ENCODE assay signal across 8 cellular contexts in the genomic region with DNA sequence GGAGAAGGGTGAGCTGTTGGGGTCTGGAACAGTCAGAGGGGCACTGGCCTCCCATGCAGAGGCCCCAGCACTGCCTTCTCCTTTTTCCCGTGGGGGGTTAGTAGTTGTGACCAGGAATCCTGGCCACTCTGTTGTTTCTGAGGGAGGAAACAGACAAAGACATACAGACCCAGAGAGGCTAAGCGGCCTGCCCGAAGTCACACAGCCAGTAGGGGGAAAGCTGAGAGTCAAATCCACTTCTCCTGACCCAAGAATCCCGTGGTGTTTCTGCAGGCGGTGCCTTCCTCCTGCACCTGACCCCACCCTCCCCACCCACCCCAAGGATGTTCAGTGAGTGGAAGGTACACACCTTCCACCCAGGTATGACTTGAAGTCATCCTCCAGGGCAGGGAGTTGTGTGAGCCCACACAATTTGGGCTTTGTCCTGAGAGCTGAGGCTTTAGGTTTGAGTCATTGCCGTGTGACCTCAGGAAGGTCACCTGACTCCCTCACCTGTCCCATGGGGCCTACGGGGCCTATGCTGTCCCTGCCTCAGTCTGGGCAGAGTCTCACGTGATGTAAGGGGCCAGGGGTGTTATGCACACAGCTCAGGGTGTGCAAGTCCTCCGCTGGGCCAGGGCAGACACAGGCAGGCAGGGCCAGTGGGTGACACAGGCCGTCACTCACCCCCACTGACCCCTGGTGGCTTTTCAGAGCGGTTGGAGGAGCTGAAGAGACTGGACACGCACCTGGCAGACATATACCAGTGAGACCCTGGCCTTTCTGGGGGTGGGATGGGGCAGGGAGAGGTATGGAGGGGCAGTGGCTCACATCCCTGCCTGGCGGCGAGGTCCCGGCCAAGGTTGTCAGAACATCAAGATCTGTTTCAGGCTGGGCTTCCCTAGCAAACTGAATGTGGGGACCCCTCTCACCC. TPM values are rescaled to one million over a fixed set of nuclear protein-coding genes. Genes with fewer than 3 reads are reported as not detected.
DNase-seq lines count a peak whose midpoint lies in the region; ATAC-seq lines count a peak whose summit lies in the region.

No MANE protein-coding gene starts in this region.

- H3K9me3 ChIP-seq in GM23248 (ENCODE audit: low read depth), result no peaks in the 10 kb centered on the region

- H3K4me3 ChIP-seq in GM23248, result no peak overlapping the region

- WGBS in GM23248 (ENCODE audit: low coverage in 1 of 2, low lambda C conversion rate in 2 of 2, missing lambda C conversion rate in 2 of 2), 2 experiments, result 78 to 79% methylated on average over 10 to 15 of the region's 15 CpGs

- no peaks in the 10 kb centered on the region for H3K9me2 ChIP-seq in GM23248 (ENCODE audit: insufficient read depth)

- ATAC-seq in GM18499 (IDR thresholded peaks at IDR 0.05; ENCODE audit: insufficient read depth, unreplicated experiment) (peak; percentile 50), left colon (peak; percentile 11), HG02588 (IDR thresholded peaks at IDR 0.05; ENCODE audit: unreplicated experiment) (no peak)

- H2AFZ ChIP-seq in GM23248, result peak overlapping the region; percentile 84; the same call in 1 of the 2 replicates

- H4K20me1 ChIP-seq in GM23248 (ENCODE audit: insufficient read depth), result no peaks in the 10 kb centered on the region

- H3K36me3 ChIP-seq in GM23248 (ENCODE audit: low read depth), result no peaks in the 10 kb centered on the region

- no peak overlapping the region for H3K27ac ChIP-seq in GM23248

- in situ Hi-C loops in GM23248 (cut with MboI), result no loop called here

- H3K4me2 ChIP-seq in GM23248 (ENCODE audit: unreplicated experiment), result no peak overlapping the region

- no peaks in the 10 kb centered on the region for H3K27me3 ChIP-seq in GM23248 (replicated peaks; ENCODE audit: insufficient read depth)

- peak overlapping the region; percentile 49; the same call in 1 of the 2 replicates for H3K9ac ChIP-seq in GM23248

- no peaks in the 10 kb centered on the region for H3F3A ChIP-seq in GM23248 (ENCODE audit: insufficient read depth)

- H3K79me2 ChIP-seq in GM23248 (ENCODE audit: insufficient read depth), result no peaks in the 10 kb centered on the region

- H3K4me1 ChIP-seq in GM23248 (ENCODE audit: insufficient read depth), result no peaks in the 10 kb centered on the region

- DNase-seq in GM23248, result no peak
- DNase-seq in HuH-7 (ENCODE audit: low spot score), result peak; percentile 52
- DNase-seq in left colon, result no peak
- DNase-seq in NCI-H1436 treated with DMSO at 0.1 percent for 48 hours (lab: John Stamatoyannopoulos, UW), result no peak
- DNase-seq in ecto neural progenitor cell (ENCODE audit: low spot score), result no peak
- DNase-seq in stimulated activated CD4-positive, alpha-beta T cell treated with anti-CD3 and anti-CD28 coated beads, Interleukin-4, amount 100 ng/mL, for 1 hour, result no peak

- intact Hi-C loops in left colon (cut with DNase I, micrococcal nuclease), result loop anchor here (5.0 to 10.0 kb wide), 2 partner anchors 98 to 101 kb away; no protein-coding TSS in a partner anchor

RNA-seq across cellular contexts. Expression of a gene that starts 5.0 kb away (rescaled TPM):
- not detected in 2 replicates for total RNA-seq in GM23248 (2014; rRNA removed; shearing (Covaris generic))
- not detected in 2 replicates for polyA plus RNA-seq in GM23248 (2016; fragmentation: Nextera tagmentation; extraction: Ambion mirVana)
- total RNA-seq in left colon, result not detected

RNA-seq across cellular contexts. Expression of a gene that starts 38.6 kb away (rescaled TPM):
- 5.2 and 6.6 TPM in 2 replicates for total RNA-seq in GM23248 (2014; rRNA removed; shearing (Covaris generic))
- polyA plus RNA-seq in GM23248 (2016; fragmentation: Nextera tagmentation; extraction: Ambion mirVana), result 9.0 and 10.9 TPM in 2 replicates
- 1 to 10 TPM; 1.4 to 4.7 TPM for total RNA-seq in left colon

RNA-seq across cellular contexts. Expression of a gene that starts 58.5 kb away (rescaled TPM):
- total RNA-seq in GM23248 (2014; rRNA removed; shearing (Covaris generic)), result 0.54 TPM in 1 of 2 replicates, not detected in the other
- polyA plus RNA-seq in GM23248 (2016; fragmentation: Nextera tagmentation; extraction: Ambion mirVana), result 0.14 TPM in 1 of 2 replicates, not detected in the other
- under 1 TPM; 0.12 to 0.17 TPM for total RNA-seq in left colon
